In genomic region chr12:65364021-65364420, GRCh38 we compare ENCODE assay signal across 32 cellular contexts.
DNase-seq lines count a peak whose midpoint lies in the region; ATAC-seq, FAIRE-seq and TF ChIP-seq lines count a peak whose summit lies in the region.
"Had no signal": no experiment of that assay in that cellular context is flagged by ENCODE, and none has a peak within 500 bp of the region (broad histone marks: within the 10 kb centered on the region; RNA-seq: fewer than 3 reads in every experiment).

No MANE protein-coding gene starts in this region.

- H4K20me1 ChIP-seq in astrocyte (ENCODE audit: insufficient read depth, low read length) = no peaks in the 10 kb centered on the region
- H4K20me1 ChIP-seq: BLaER1 treated with 17β-estradiol and CSF1 and Interleukin-3, amounts not matched to agents 10 nM and 100 nM had no signal

- H3K27ac Mint-ChIP-seq in astrocyte (ENCODE audit: unreplicated experiment) = peak overlapping the region; percentile 91
- no peak overlapping the region for H3K27ac Mint-ChIP-seq in stimulated activated effector memory CD8-positive, alpha-beta T cell treated with anti-CD3 and anti-CD28 coated beads, Interleukin-12 subunit alpha, Interleukin-12 subunit beta, amount 100 ng/mL, for 72 hours
- H3K27ac Mint-ChIP-seq: activated CD4-positive, alpha-beta T cell treated with anti-CD3 and anti-CD28 coated beads, Interleukin-2, amount 10 ng/mL, durations not matched to agents 24 days and 14 days; activated naive CD4-positive, alpha-beta T cell treated with anti-CD3 and anti-CD28 coated beads, Interleukin-2, amount 10 ng/mL, durations not matched to agents 7 days and 5 days; activated T-helper 1 cell treated with anti-CD3 and anti-CD28 coated beads, Interleukin-12 subunit alpha, Interleukin-12 subunit beta, Interleukin-2, Interleukin-4 antibody, amounts not matched to agents 30 ng/mL and 10 ng/mL and 1 ng/mL, durations not matched to agents 14 hours and 24 hours and 36 hours; naive thymus-derived CD8-positive, alpha-beta T cell; stimulated activated naive B cell treated with anti-CD40 and anti-IgM and Interleukin-4, amounts not matched to agents 10 μg/mL and 1 μg/mL and 100 μg/mL, for 72 hours had no signal

- ATAC-seq in right cardiac atrium (no peak), GM18520 (IDR thresholded peaks at IDR 0.05; ENCODE audit: unreplicated experiment) (no peak)
- ATAC-seq in stimulated activated effector memory CD8-positive, alpha-beta T cell treated with anti-CD3 and anti-CD28 coated beads, Interleukin-12 subunit alpha, Interleukin-12 subunit beta, amount 100 ng/mL, for 72 hours = no peak
- ATAC-seq: A549; left lobe of liver; naive thymus-derived CD8-positive, alpha-beta T cell; stimulated activated naive B cell treated with anti-CD40 and anti-IgM and Interleukin-4, amounts not matched to agents 10 μg/mL and 1 μg/mL and 100 μg/mL, for 72 hours had no signal

- no peaks in the 10 kb centered on the region for H3K27me3 ChIP-seq in astrocyte (ENCODE audit: insufficient read depth, low read length)
- H3K27me3 ChIP-seq in right cardiac atrium (ENCODE audit: control insufficient read depth, insufficient read depth) = no peaks in the 10 kb centered on the region
- H3K27me3 ChIP-seq: BLaER1 treated with 17β-estradiol and CSF1 and Interleukin-3, amounts not matched to agents 10 nM and 100 nM; dorsolateral prefrontal cortex; hepatocyte; uterus had no signal

- H3K4me3 Mint-ChIP-seq in astrocyte (ENCODE audit: unreplicated experiment) = no peak overlapping the region
- no peak overlapping the region for H3K4me3 Mint-ChIP-seq in stimulated activated effector memory CD8-positive, alpha-beta T cell treated with anti-CD3 and anti-CD28 coated beads, Interleukin-12 subunit alpha, Interleukin-12 subunit beta, amount 100 ng/mL, for 72 hours
- H3K4me3 Mint-ChIP-seq: activated CD4-positive, alpha-beta T cell treated with anti-CD3 and anti-CD28 coated beads, Interleukin-2, amount 10 ng/mL, durations not matched to agents 24 days and 14 days; activated naive CD4-positive, alpha-beta T cell treated with anti-CD3 and anti-CD28 coated beads, Interleukin-2, amount 10 ng/mL, durations not matched to agents 7 days and 5 days; activated T-helper 1 cell treated with anti-CD3 and anti-CD28 coated beads, Interleukin-12 subunit alpha, Interleukin-12 subunit beta, Interleukin-2, Interleukin-4 antibody, amounts not matched to agents 30 ng/mL and 10 ng/mL and 1 ng/mL, durations not matched to agents 14 hours and 24 hours and 36 hours; naive thymus-derived CD8-positive, alpha-beta T cell; stimulated activated naive B cell treated with anti-CD40 and anti-IgM and Interleukin-4, amounts not matched to agents 10 μg/mL and 1 μg/mL and 100 μg/mL, for 72 hours had no signal

- no peak overlapping the region for H3K9ac ChIP-seq in astrocyte (ENCODE audit: low read length)
- H3K9ac ChIP-seq: BLaER1 treated with 17β-estradiol and CSF1 and Interleukin-3, amounts not matched to agents 10 nM and 100 nM had no signal

- H3K4me1 Mint-ChIP-seq in astrocyte (ENCODE audit: low read depth, unreplicated experiment) = peaks cover 13% of the 10 kb centered on the region
- no peaks in the 10 kb centered on the region for H3K4me1 Mint-ChIP-seq in stimulated activated effector memory CD8-positive, alpha-beta T cell treated with anti-CD3 and anti-CD28 coated beads, Interleukin-12 subunit alpha, Interleukin-12 subunit beta, amount 100 ng/mL, for 72 hours
- H3K4me1 Mint-ChIP-seq: activated CD4-positive, alpha-beta T cell treated with anti-CD3 and anti-CD28 coated beads, Interleukin-2, amount 10 ng/mL, durations not matched to agents 24 days and 14 days; activated naive CD4-positive, alpha-beta T cell treated with anti-CD3 and anti-CD28 coated beads, Interleukin-2, amount 10 ng/mL, durations not matched to agents 7 days and 5 days; naive thymus-derived CD8-positive, alpha-beta T cell; stimulated activated naive B cell treated with anti-CD40 and anti-IgM and Interleukin-4, amounts not matched to agents 10 μg/mL and 1 μg/mL and 100 μg/mL, for 72 hours had no signal

- FAIRE-seq in HTR-8/SVneo (lab: Jason Lieb, UNC) = no peak
- peak; percentile 74 for FAIRE-seq in astrocyte (lab: Jason Lieb, UNC)
- FAIRE-seq: A549, endothelial cell of umbilical vein, frontal cortex, GM12892 had no signal

- peak; percentile 6 for DNase-seq in AG08396 (ENCODE audit: low spot score)
- peak; percentile 10 for DNase-seq in HTR-8/SVneo (ENCODE audit: insufficient read length, low spot score)
- DNase-seq in astrocyte (ENCODE audit: low read depth) = peak; percentile 36
- peak; percentile 25 for DNase-seq in fibroblast of villous mesenchyme (ENCODE audit: low read depth)
- DNase-seq in right cardiac atrium = no peak
- DNase-seq in putamen (ENCODE audit: low spot score) = no peak
- no peak for DNase-seq in stimulated activated effector memory CD8-positive, alpha-beta T cell treated with anti-CD3 and anti-CD28 coated beads, Interleukin-12 subunit alpha, Interleukin-12 subunit beta, amount 100 ng/mL, for 72 hours (ENCODE audit: low spot score in 2 of 2)
- DNase-seq: activated CD4-positive, alpha-beta T cell treated with anti-CD3 and anti-CD28 coated beads, Interleukin-2, amount 10 ng/mL, durations not matched to agents 24 days and 14 days; activated naive CD4-positive, alpha-beta T cell treated with anti-CD3 and anti-CD28 coated beads, Interleukin-2, amount 10 ng/mL, durations not matched to agents 7 days and 5 days; anterior cingulate cortex; central memory CD4-positive, alpha-beta T cell; COR-L47; DND-41; dorsolateral prefrontal cortex; KBM-7; naive thymus-derived CD8-positive, alpha-beta T cell; NCI-H1048; NCI-H187 treated with DMSO at 0.1 percent for 48 hours; stimulated activated CD4-positive, alpha-beta T cell treated with anti-CD3 and anti-CD28 coated beads, Interleukin-4, amount 100 ng/mL, for 1 hour; stimulated activated naive B cell treated with anti-CD40 and anti-IgM and Interleukin-4, amounts not matched to agents 10 μg/mL and 1 μg/mL and 100 μg/mL, for 72 hours; uterus had no signal

- no peak overlapping the region for H2AFZ ChIP-seq in astrocyte (ENCODE audit: low read depth, low read length)
- H2AFZ ChIP-seq: hepatocyte had no signal

- H3K79me2 ChIP-seq in astrocyte (ENCODE audit: insufficient read depth, low read length) = no peaks in the 10 kb centered on the region
- H3K79me2 ChIP-seq: hepatocyte had no signal

- H3K36me3 ChIP-seq in astrocyte (ENCODE audit: insufficient read depth, low read length) = no peaks in the 10 kb centered on the region
- H3K36me3 ChIP-seq: BLaER1 treated with 17β-estradiol and CSF1 and Interleukin-3, amounts not matched to agents 10 nM and 100 nM; uterus had no signal

- WGBS in right cardiac atrium = 72% methylated on average over 1 of the region's 1 CpG

- H3K4me2 ChIP-seq in astrocyte (ENCODE audit: low read length) = no peak overlapping the region
- H3K4me2 ChIP-seq: A549; BLaER1 treated with 17β-estradiol and CSF1 and Interleukin-3, amounts not matched to agents 10 nM and 100 nM; hepatocyte had no signal

- H3K27me3 Mint-ChIP-seq in astrocyte (ENCODE audit: low read depth, unreplicated experiment) = no peaks in the 10 kb centered on the region
- H3K27me3 Mint-ChIP-seq: activated CD4-positive, alpha-beta T cell treated with anti-CD3 and anti-CD28 coated beads, Interleukin-2, amount 10 ng/mL, durations not matched to agents 24 days and 14 days; activated naive CD4-positive, alpha-beta T cell treated with anti-CD3 and anti-CD28 coated beads, Interleukin-2, amount 10 ng/mL, durations not matched to agents 7 days and 5 days; stimulated activated naive B cell treated with anti-CD40 and anti-IgM and Interleukin-4, amounts not matched to agents 10 μg/mL and 1 μg/mL and 100 μg/mL, for 72 hours had no signal

- H3K4me1 ChIP-seq in astrocyte (ENCODE audit: insufficient read depth, low read length) (no peaks in the 10 kb centered on the region), right cardiac atrium (ENCODE audit: control insufficient read depth, insufficient read depth, low read length) (peaks cover 2% of the 10 kb centered on the region)
- H3K4me1 ChIP-seq: A549; BLaER1 treated with 17β-estradiol and CSF1 and Interleukin-3, amounts not matched to agents 10 nM and 100 nM; uterus had no signal

- no peak overlapping the region for H3K4me3 ChIP-seq in astrocyte (ENCODE audit: insufficient read depth, low read depth, low read length)
- H3K4me3 ChIP-seq in fibroblast of villous mesenchyme (ENCODE audit: low read depth, low read length) = no peak overlapping the region
- H3K4me3 ChIP-seq in right cardiac atrium (ENCODE audit: low read length) = no peak overlapping the region
- H3K4me3 ChIP-seq: A549; BLaER1 treated with 17β-estradiol and CSF1 and Interleukin-3, amounts not matched to agents 10 nM and 100 nM; dorsolateral prefrontal cortex; hepatocyte; SK-N-MC; uterus had no signal

- no peaks in the 10 kb centered on the region for H3K9me3 ChIP-seq in astrocyte (ENCODE audit: insufficient read depth, low read depth, low read length)
- H3K9me3 ChIP-seq in right cardiac atrium (ENCODE audit: control insufficient read depth, low read length) = no peaks in the 10 kb centered on the region
- H3K9me3 ChIP-seq: A549, uterus had no signal

- intact Hi-C loops in right cardiac atrium (cut with DNase I) = no loop called here

- H3K9me3 Mint-ChIP-seq in astrocyte (ENCODE audit: unreplicated experiment) = no peaks in the 10 kb centered on the region
- H3K9me3 Mint-ChIP-seq in stimulated activated effector memory CD8-positive, alpha-beta T cell treated with anti-CD3 and anti-CD28 coated beads, Interleukin-12 subunit alpha, Interleukin-12 subunit beta, amount 100 ng/mL, for 72 hours = no peaks in the 10 kb centered on the region
- H3K9me3 Mint-ChIP-seq: activated CD4-positive, alpha-beta T cell treated with anti-CD3 and anti-CD28 coated beads, Interleukin-2, amount 10 ng/mL, durations not matched to agents 24 days and 14 days; activated naive CD4-positive, alpha-beta T cell treated with anti-CD3 and anti-CD28 coated beads, Interleukin-2, amount 10 ng/mL, durations not matched to agents 7 days and 5 days; activated T-helper 1 cell treated with anti-CD3 and anti-CD28 coated beads, Interleukin-12 subunit alpha, Interleukin-12 subunit beta, Interleukin-2, Interleukin-4 antibody, amounts not matched to agents 30 ng/mL and 10 ng/mL and 1 ng/mL, durations not matched to agents 14 hours and 24 hours and 36 hours; naive thymus-derived CD8-positive, alpha-beta T cell; stimulated activated naive B cell treated with anti-CD40 and anti-IgM and Interleukin-4, amounts not matched to agents 10 μg/mL and 1 μg/mL and 100 μg/mL, for 72 hours had no signal

- peaks cover 3% of the 10 kb centered on the region for H3K36me3 Mint-ChIP-seq in astrocyte (ENCODE audit: low read depth, unreplicated experiment)
- H3K36me3 Mint-ChIP-seq in stimulated activated effector memory CD8-positive, alpha-beta T cell treated with anti-CD3 and anti-CD28 coated beads, Interleukin-12 subunit alpha, Interleukin-12 subunit beta, amount 100 ng/mL, for 72 hours = no peaks in the 10 kb centered on the region
- H3K36me3 Mint-ChIP-seq: activated naive CD4-positive, alpha-beta T cell treated with anti-CD3 and anti-CD28 coated beads, Interleukin-2, amount 10 ng/mL, durations not matched to agents 7 days and 5 days; naive thymus-derived CD8-positive, alpha-beta T cell; stimulated activated naive B cell treated with anti-CD40 and anti-IgM and Interleukin-4, amounts not matched to agents 10 μg/mL and 1 μg/mL and 100 μg/mL, for 72 hours had no signal

- TF ChIP-seq CTCF in astrocyte (IDR thresholded peaks at IDR 0.05; ENCODE audit: insufficient read depth, low read depth, low read length) = no peak
- no peak for TF ChIP-seq CTCF in fibroblast of villous mesenchyme (IDR thresholded peaks at IDR 0.05; ENCODE audit: insufficient read depth, low read depth, low read length)

- H3K27ac ChIP-seq in astrocyte (ENCODE audit: low read depth, low read length) (no peak overlapping the region), right cardiac atrium (ENCODE audit: low read length) (no peak overlapping the region)
- H3K27ac ChIP-seq: A549; BLaER1 treated with 17β-estradiol and CSF1 and Interleukin-3, amounts not matched to agents 10 nM and 100 nM; dorsolateral prefrontal cortex; hepatocyte; SK-N-MC; uterus; VCaP had no signal

Comparison
In these comparisons a context has a peak if more than half of its experiments do, and no peak if none do; other contexts are left out.
1. DNase-seq: peak in AG08396 (single experiment), HTR-8/SVneo (single experiment), astrocyte (single experiment) and fibroblast of villous mesenchyme (single experiment); none in right cardiac atrium (0 of 3), putamen (single experiment) and stimulated activated effector memory CD8-positive, alpha-beta T cell treated with anti-CD3 and anti-CD28 coated beads, Interleukin-12 subunit alpha, Interleukin-12 subunit beta, amount 100 ng/mL, for 72 hours (0 of 2).